In genomic region chrX:155026420-155026726, GRCh38 we compare ENCODE assay signal across 8 cellular contexts. TPM values are rescaled to one million over a fixed set of nuclear protein-coding genes. Genes with fewer than 3 reads are reported as not detected.
DNase-seq lines count a peak whose midpoint lies in the region; ATAC-seq, FAIRE-seq and TF ChIP-seq lines count a peak whose summit lies in the region.

No MANE protein-coding gene starts in this region.

- FAIRE-seq in astrocyte (lab: Jason Lieb, UNC) (peak; percentile 69), HepG2 (lab: Jason Lieb, UNC) (no peak)

- DNase-seq in activated T-cell treated with anti-CD3 and anti-CD28 coated beads, Interleukin-2, amount 50 U/mL, for 24 hours: no peak
- no peak for DNase-seq in activated T-cell treated with anti-CD3 and anti-CD28 coated beads, Interleukin-2, amount 50 U/mL, for 48 hours
- DNase-seq in astrocyte (ENCODE audit: low read depth): no peak
- no peak for DNase-seq in HepG2 (ENCODE audit: low spot score)
- DNase-seq in thyroid gland: no peak
- no peak for DNase-seq in DMS79 (lab: John Stamatoyannopoulos, UW)

- peak overlapping the region; percentile 85 for H3K4me3 Mint-ChIP-seq in activated T-cell treated with anti-CD3 and anti-CD28 coated beads, Interleukin-2, amount 50 U/mL, for 24 hours
- H3K4me3 Mint-ChIP-seq in astrocyte (ENCODE audit: unreplicated experiment): peak overlapping the region; percentile 84

- H3K4me1 ChIP-seq in astrocyte (ENCODE audit: insufficient read depth, low read length) (peaks cover 3% of the 10 kb centered on the region), HepG2 (ENCODE audit: insufficient read depth, low read length) (peaks cover 33% of the 10 kb centered on the region; the same call in 1 of the 2 replicates), thyroid gland (no peaks in the 10 kb centered on the region)

- H3K9me3 ChIP-seq in astrocyte (ENCODE audit: insufficient read depth, low read depth, low read length) (no peaks in the 10 kb centered on the region), HepG2 (ENCODE audit: low read length) (no peaks in the 10 kb centered on the region), thyroid gland (no peaks in the 10 kb centered on the region)

- peak overlapping the region; percentile 54 for H3K4me3 ChIP-seq in astrocyte (ENCODE audit: insufficient read depth, low read depth, low read length)
- H3K4me3 ChIP-seq in HepG2 (replicated peaks in 1 of 3; ENCODE audit: insufficient read depth in 1 of 3, low read depth in 2 of 3, low read length in 3 of 3): peak overlapping the region; percentile 40 to 63 (median 47); a peak in 4 of 6 replicates
- peak overlapping the region in 2 of 3 donors; percentile 31 to 49 for H3K4me3 ChIP-seq in thyroid gland (replicated peaks in 1 of 3)

- no peak for TF ChIP-seq RAD21 in HepG2 (CRISPR knock-in tag; IDR thresholded peaks at IDR 0.05)

- TF ChIP-seq POLR2A in HepG2 (IDR thresholded peaks at IDR 0.05; ENCODE audit: insufficient read depth in 1 of 2, low read depth in 2 of 2, low read length in 2 of 2) (no peak), thyroid gland (IDR thresholded peaks at IDR 0.05) (no peak)

- CTCF ChIA-PET in HepG2 (lab: Yijun Ruan, JAX; ENCODE audit: low intra/inter-chr PET ratio, low total read pairs): no interaction called here

- 0% methylated on average over 4 of the region's 16 CpGs for WGBS in HepG2 (ENCODE audit: low lambda C conversion rate)
- WGBS in thyroid gland, 2 donors: 1% methylated on average over 12 to 13 of the region's 16 CpGs

- H3K27ac Mint-ChIP-seq in activated T-cell treated with anti-CD3 and anti-CD28 coated beads, Interleukin-2, amount 50 U/mL, for 24 hours: peak overlapping the region; percentile 91
- peak overlapping the region; percentile 91 for H3K27ac Mint-ChIP-seq in astrocyte (ENCODE audit: unreplicated experiment)

- H3K9ac ChIP-seq in astrocyte (ENCODE audit: low read length) (peak overlapping the region; percentile 99), HepG2 (ENCODE audit: insufficient read depth, low read depth, low read length) (peak overlapping the region; percentile 89; the same call in 1 of the 2 replicates)

- H3K79me2 ChIP-seq in astrocyte (ENCODE audit: insufficient read depth, low read length) (peaks cover 13% of the 10 kb centered on the region), HepG2 (ENCODE audit: insufficient read depth, low read length) (peaks cover 27% of the 10 kb centered on the region)

- no peaks in the 10 kb centered on the region for H3K9me3 Mint-ChIP-seq in activated T-cell treated with anti-CD3 and anti-CD28 coated beads, Interleukin-2, amount 50 U/mL, for 24 hours
- no peaks in the 10 kb centered on the region for H3K9me3 Mint-ChIP-seq in astrocyte (ENCODE audit: unreplicated experiment)

- no peaks in the 10 kb centered on the region for H3K27me3 Mint-ChIP-seq in activated T-cell treated with anti-CD3 and anti-CD28 coated beads, Interleukin-2, amount 50 U/mL, for 24 hours
- no peaks in the 10 kb centered on the region for H3K27me3 Mint-ChIP-seq in astrocyte (ENCODE audit: low read depth, unreplicated experiment)

- H4K20me1 ChIP-seq in astrocyte (ENCODE audit: insufficient read depth, low read length) (no peaks in the 10 kb centered on the region), HepG2 (ENCODE audit: insufficient read depth, low read length) (no peaks in the 10 kb centered on the region)

- TF ChIP-seq EP300 in HepG2 (IDR thresholded peaks at IDR 0.05; ENCODE audit: low read depth in 2 of 2, low read length in 2 of 2): no peak; a peak in 1 of 4 replicates
- TF ChIP-seq EP300 in HepG2 (CRISPR knock-in tag; IDR thresholded peaks at IDR 0.05; ENCODE audit: borderline replicate concordance): no peak

- H3K27me3 ChIP-seq in astrocyte (ENCODE audit: insufficient read depth, low read length) (no peaks in the 10 kb centered on the region), HepG2 (ENCODE audit: control insufficient read depth in 1 of 2, insufficient read depth in 2 of 2, low read length in 2 of 2) (no peaks in the 10 kb centered on the region; a peak in 1 of 5 replicates), thyroid gland (no peaks in the 10 kb centered on the region)

- peaks cover 4% of the 10 kb centered on the region for H3K36me3 Mint-ChIP-seq in activated T-cell treated with anti-CD3 and anti-CD28 coated beads, Interleukin-2, amount 50 U/mL, for 24 hours (ENCODE audit: low read depth)
- no peaks in the 10 kb centered on the region for H3K36me3 Mint-ChIP-seq in astrocyte (ENCODE audit: low read depth, unreplicated experiment)

- intact Hi-C loops in HepG2 (cut with micrococcal nuclease; ENCODE audit: unreplicated experiment) (loop anchor here (1.0 to 5.0 kb wide), 2 partner anchors 38 to 46 kb away; partner anchors contain the start of genes BRCC3, CMC4 and MTCP1), thyroid gland (cut with DNase I) (no loop called here)

- H3K4me2 ChIP-seq in astrocyte (ENCODE audit: low read length) (peak overlapping the region; percentile 91), HepG2 (ENCODE audit: low read depth, low read length) (peak overlapping the region; percentile 49)

- no TSS peak for BruUV-seq in HepG2 (replicated peaks; lab: Mats Ljungman, UMichigan)

- TF ChIP-seq CTCF in astrocyte (IDR thresholded peaks at IDR 0.05; ENCODE audit: insufficient read depth, low read depth, low read length): no peak
- no peak for TF ChIP-seq CTCF in HepG2 (CRISPR knock-in tag; IDR thresholded peaks at IDR 0.05)
- no peak for TF ChIP-seq CTCF in thyroid gland (IDR thresholded peaks at IDR 0.05)

- H3K4me1 Mint-ChIP-seq in activated T-cell treated with anti-CD3 and anti-CD28 coated beads, Interleukin-2, amount 50 U/mL, for 24 hours (ENCODE audit: low read depth): peaks cover 24% of the 10 kb centered on the region
- peaks cover 5% of the 10 kb centered on the region for H3K4me1 Mint-ChIP-seq in astrocyte (ENCODE audit: low read depth, unreplicated experiment)

- H3K36me3 ChIP-seq in astrocyte (ENCODE audit: insufficient read depth, low read length) (no peaks in the 10 kb centered on the region), HepG2 (replicated peaks in 1 of 2; ENCODE audit: control insufficient read depth in 1 of 2, insufficient read depth in 2 of 2, low read length in 2 of 2) (no peaks in the 10 kb centered on the region), thyroid gland (no peaks in the 10 kb centered on the region)

- in situ Hi-C loops in HepG2 (cut with HindIII; ENCODE audit: extremely low pct_ligation_motif_present, low pct_unique_long_range_greater_than_20kb): no loop called here

- H2AFZ ChIP-seq in astrocyte (ENCODE audit: low read depth, low read length) (no peak overlapping the region), HepG2 (ENCODE audit: low read length) (no peak overlapping the region)

- POLR2A ChIA-PET in HepG2 (lab: Yijun Ruan, JAX): interaction anchor here (1.1 to 1.4 kb wide), 5 partner anchors 19 to 190 kb away, joined by 4 to 15 read pairs (median 7); partner anchors contain the start of gene VBP1

- peak overlapping the region; percentile 97 for H3K27ac ChIP-seq in astrocyte (ENCODE audit: low read depth, low read length)
- peak overlapping the region; percentile 97 for H3K27ac ChIP-seq in HepG2 (ENCODE audit: extremely low read length, insufficient read depth, low read length)
- peak overlapping the region; percentile 84 to 95 (median 93) for H3K27ac ChIP-seq in thyroid gland

- ATAC-seq in HepG2: peak; percentile 80; the same call in 2 of the 3 replicates
- no peak for ATAC-seq in HG02840 (IDR thresholded peaks at IDR 0.05; ENCODE audit: low FRiP score, unreplicated experiment)
- no peak for ATAC-seq in GM18520 (IDR thresholded peaks at IDR 0.05; ENCODE audit: unreplicated experiment)

RNA-seq across cellular contexts. Expression of gene FUNDC2, which starts 0.3 kb away (rescaled TPM):
- total RNA-seq in astrocyte (45.8 and 49.5 TPM in 2 replicates), HepG2 (2016; rRNA removed; fragmentation: Illumina TruSeq; extraction: Trizol) (65.3 and 81.6 TPM in 2 replicates), thyroid gland (10 to 100 TPM; 50.7 to 78.5 (median 69.0) TPM)
- total RNA-seq in HepG2 (2016; cell fraction: cytosol; rRNA removed; fragmentation: Illumina TruSeq; extraction: Trizol; ENCODE audit: low read depth): 48.9 and 60.1 TPM in 2 replicates
- 66.6 and 82.1 TPM in 2 replicates for total RNA-seq in HepG2 (2016; cell fraction: insoluble cytoplasmic fraction; rRNA removed; fragmentation: Illumina TruSeq; extraction: Trizol)
- total RNA-seq in HepG2 (2016; cell fraction: membrane; rRNA removed; fragmentation: Illumina TruSeq; extraction: Trizol): 83.8 and 87.5 TPM in 2 replicates
- total RNA-seq in HepG2 (2016; cell fraction: nucleus; rRNA removed; fragmentation: Illumina TruSeq; extraction: Trizol): 23.8 and 26.8 TPM in 2 replicates
- polyA plus RNA-seq in HepG2 (2011; rRNA removed): 92.9 and 109 TPM in 2 replicates
- polyA plus RNA-seq in HepG2 (2011; cell fraction: cytosol; rRNA removed): 68.4 and 100 TPM in 2 replicates
- 24.9 and 29.2 TPM in 2 replicates for polyA plus RNA-seq in HepG2 (2011; cell fraction: nucleus; rRNA removed)
- 88.7 and 108 TPM in 2 replicates for polyA plus RNA-seq in HepG2 (2012)
- 64.9 and 80.1 TPM in 2 replicates for polyA plus RNA-seq in HepG2 (2016; cell fraction: cytosol; fragmentation: Illumina TruSeq; extraction: Trizol; ENCODE audit: low read depth)
- polyA plus RNA-seq in HepG2 (2016; cell fraction: insoluble cytoplasmic fraction; fragmentation: Illumina TruSeq; extraction: Trizol; ENCODE audit: low read depth): 77.6 and 82.3 TPM in 2 replicates
- 81.0 and 84.5 TPM in 2 replicates for polyA plus RNA-seq in HepG2 (2016; cell fraction: membrane; fragmentation: Illumina TruSeq; extraction: Trizol; ENCODE audit: low read depth)
- 43.9 and 46.2 TPM in 2 replicates for polyA plus RNA-seq in HepG2 (2016; cell fraction: nucleus; fragmentation: Illumina TruSeq; extraction: Trizol; ENCODE audit: insufficient read depth, low read depth)
- 35.6 and 56.8 TPM in 2 replicates for polyA minus RNA-seq in HepG2 (2011; rRNA and poly(A)+ RNA removed; ENCODE audit: low replicate concordance)
- polyA minus RNA-seq in HepG2 (2011; cell fraction: cytosol; rRNA and poly(A)+ RNA removed): 13.1 and 17.3 TPM in 2 replicates
- polyA minus RNA-seq in HepG2 (2011; cell fraction: nucleus; rRNA and poly(A)+ RNA removed): 18.0 and 23.9 TPM in 2 replicates

RNA-seq across cellular contexts. Expression of gene F8, which starts 3.9 kb away (rescaled TPM):
- 2.5 TPM in 2 replicates for total RNA-seq in astrocyte
- 0.21 and 0.29 TPM in 2 replicates for total RNA-seq in HepG2 (2016; rRNA removed; fragmentation: Illumina TruSeq; extraction: Trizol)
- 0.10 TPM in 1 of 2 replicates, not detected in the other for total RNA-seq in HepG2 (2016; cell fraction: cytosol; rRNA removed; fragmentation: Illumina TruSeq; extraction: Trizol; ENCODE audit: low read depth)
- total RNA-seq in HepG2 (2016; cell fraction: insoluble cytoplasmic fraction; rRNA removed; fragmentation: Illumina TruSeq; extraction: Trizol): 0.13 and 0.76 TPM in 2 replicates
- 0.34 and 0.40 TPM in 2 replicates for total RNA-seq in HepG2 (2016; cell fraction: membrane; rRNA removed; fragmentation: Illumina TruSeq; extraction: Trizol)
- total RNA-seq in HepG2 (2016; cell fraction: nucleus; rRNA removed; fragmentation: Illumina TruSeq; extraction: Trizol): 0.43 and 0.47 TPM in 2 replicates
- polyA plus RNA-seq in HepG2 (2011; rRNA removed): 0.37 and 0.61 TPM in 2 replicates
- polyA plus RNA-seq in HepG2 (2011; cell fraction: cytosol; rRNA removed): 0.27 and 0.32 TPM in 2 replicates
- polyA plus RNA-seq in HepG2 (2011; cell fraction: nucleus; rRNA removed): 0.19 and 0.23 TPM in 2 replicates
- 0.15 and 0.30 TPM in 2 replicates for polyA plus RNA-seq in HepG2 (2012)
- 0.12 and 0.15 TPM in 2 replicates for polyA plus RNA-seq in HepG2 (2016; cell fraction: cytosol; fragmentation: Illumina TruSeq; extraction: Trizol; ENCODE audit: low read depth)
- 0.32 and 0.61 TPM in 2 replicates for polyA plus RNA-seq in HepG2 (2016; cell fraction: insoluble cytoplasmic fraction; fragmentation: Illumina TruSeq; extraction: Trizol; ENCODE audit: low read depth)
- 0.24 and 0.27 TPM in 2 replicates for polyA plus RNA-seq in HepG2 (2016; cell fraction: membrane; fragmentation: Illumina TruSeq; extraction: Trizol; ENCODE audit: low read depth)
- polyA plus RNA-seq in HepG2 (2016; cell fraction: nucleus; fragmentation: Illumina TruSeq; extraction: Trizol; ENCODE audit: insufficient read depth, low read depth): 0.17 and 0.18 TPM in 2 replicates
- polyA minus RNA-seq in HepG2 (2011; rRNA and poly(A)+ RNA removed; ENCODE audit: low replicate concordance): 0.72 and 2.8 TPM in 2 replicates
- polyA minus RNA-seq in HepG2 (2011; cell fraction: cytosol; rRNA and poly(A)+ RNA removed): 0.49 TPM in 1 of 2 replicates, not detected in the other
- 0.52 and 0.75 TPM in 2 replicates for polyA minus RNA-seq in HepG2 (2011; cell fraction: nucleus; rRNA and poly(A)+ RNA removed)
- 10 to 100 TPM; 17.3 to 43.1 (median 29.3) TPM for total RNA-seq in thyroid gland

RNA-seq across cellular contexts. Expression of gene CMC4, which starts 44.6 kb away (rescaled TPM):
- total RNA-seq in astrocyte: 5.2 TPM in 2 replicates
- 5.2 and 5.6 TPM in 2 replicates for total RNA-seq in HepG2 (2016; rRNA removed; fragmentation: Illumina TruSeq; extraction: Trizol)
- total RNA-seq in HepG2 (2016; cell fraction: cytosol; rRNA removed; fragmentation: Illumina TruSeq; extraction: Trizol; ENCODE audit: low read depth): 29.5 and 32.5 TPM in 2 replicates
- total RNA-seq in HepG2 (2016; cell fraction: insoluble cytoplasmic fraction; rRNA removed; fragmentation: Illumina TruSeq; extraction: Trizol): 6.6 and 8.1 TPM in 2 replicates
- 24.2 and 27.3 TPM in 2 replicates for total RNA-seq in HepG2 (2016; cell fraction: membrane; rRNA removed; fragmentation: Illumina TruSeq; extraction: Trizol)
- total RNA-seq in HepG2 (2016; cell fraction: nucleus; rRNA removed; fragmentation: Illumina TruSeq; extraction: Trizol): 0.65 and 1.8 TPM in 2 replicates
- polyA plus RNA-seq in HepG2 (2011; rRNA removed): 8.3 and 11.5 TPM in 2 replicates
- 8.2 and 9.2 TPM in 2 replicates for polyA plus RNA-seq in HepG2 (2011; cell fraction: cytosol; rRNA removed)
- polyA plus RNA-seq in HepG2 (2011; cell fraction: nucleus; rRNA removed): 3.1 and 3.7 TPM in 2 replicates
- polyA plus RNA-seq in HepG2 (2012): 4.6 and 7.2 TPM in 2 replicates
- polyA plus RNA-seq in HepG2 (2016; cell fraction: cytosol; fragmentation: Illumina TruSeq; extraction: Trizol; ENCODE audit: low read depth): 50.8 and 53.0 TPM in 2 replicates
- polyA plus RNA-seq in HepG2 (2016; cell fraction: insoluble cytoplasmic fraction; fragmentation: Illumina TruSeq; extraction: Trizol; ENCODE audit: low read depth): 8.5 and 8.8 TPM in 2 replicates
- 28.6 and 29.4 TPM in 2 replicates for polyA plus RNA-seq in HepG2 (2016; cell fraction: membrane; fragmentation: Illumina TruSeq; extraction: Trizol; ENCODE audit: low read depth)
- polyA plus RNA-seq in HepG2 (2016; cell fraction: nucleus; fragmentation: Illumina TruSeq; extraction: Trizol; ENCODE audit: insufficient read depth, low read depth): 3.8 and 5.8 TPM in 2 replicates
- 2.0 and 3.7 TPM in 2 replicates for polyA minus RNA-seq in HepG2 (2011; rRNA and poly(A)+ RNA removed; ENCODE audit: low replicate concordance)
- polyA minus RNA-seq in HepG2 (2011; cell fraction: cytosol; rRNA and poly(A)+ RNA removed): 0.88 TPM in 1 of 2 replicates, not detected in the other
- polyA minus RNA-seq in HepG2 (2011; cell fraction: nucleus; rRNA and poly(A)+ RNA removed): 4.0 and 4.2 TPM in 2 replicates
- 10 to 100 TPM; 10.5 to 29.5 (median 21.8) TPM for total RNA-seq in thyroid gland

RNA-seq across cellular contexts. Expression of gene MTCP1, which starts 44.6 kb away (rescaled TPM):
- total RNA-seq in astrocyte: 8.9 and 9.1 TPM in 2 replicates
- total RNA-seq in HepG2 (2016; rRNA removed; fragmentation: Illumina TruSeq; extraction: Trizol): 13.6 and 18.9 TPM in 2 replicates
- total RNA-seq in HepG2 (2016; cell fraction: cytosol; rRNA removed; fragmentation: Illumina TruSeq; extraction: Trizol; ENCODE audit: low read depth): 67.8 and 80.6 TPM in 2 replicates
- total RNA-seq in HepG2 (2016; cell fraction: insoluble cytoplasmic fraction; rRNA removed; fragmentation: Illumina TruSeq; extraction: Trizol): 11.6 and 13.5 TPM in 2 replicates
- 41.3 and 48.8 TPM in 2 replicates for total RNA-seq in HepG2 (2016; cell fraction: membrane; rRNA removed; fragmentation: Illumina TruSeq; extraction: Trizol)
- total RNA-seq in HepG2 (2016; cell fraction: nucleus; rRNA removed; fragmentation: Illumina TruSeq; extraction: Trizol): 6.7 and 10.8 TPM in 2 replicates
- 5.1 and 6.1 TPM in 2 replicates for polyA plus RNA-seq in HepG2 (2011; rRNA removed)
- polyA plus RNA-seq in HepG2 (2011; cell fraction: cytosol; rRNA removed): 1.6 and 2.4 TPM in 2 replicates
- 17.7 and 18.0 TPM in 2 replicates for polyA plus RNA-seq in HepG2 (2011; cell fraction: nucleus; rRNA removed)
- 14.6 and 21.5 TPM in 2 replicates for polyA plus RNA-seq in HepG2 (2012)
- polyA plus RNA-seq in HepG2 (2016; cell fraction: cytosol; fragmentation: Illumina TruSeq; extraction: Trizol; ENCODE audit: low read depth): 56.1 and 69.9 TPM in 2 replicates
- polyA plus RNA-seq in HepG2 (2016; cell fraction: insoluble cytoplasmic fraction; fragmentation: Illumina TruSeq; extraction: Trizol; ENCODE audit: low read depth): 10.2 and 11.2 TPM in 2 replicates
- polyA plus RNA-seq in HepG2 (2016; cell fraction: membrane; fragmentation: Illumina TruSeq; extraction: Trizol; ENCODE audit: low read depth): 34.3 and 42.3 TPM in 2 replicates
- 11.8 and 19.6 TPM in 2 replicates for polyA plus RNA-seq in HepG2 (2016; cell fraction: nucleus; fragmentation: Illumina TruSeq; extraction: Trizol; ENCODE audit: insufficient read depth, low read depth)
- 4.2 and 6.5 TPM in 2 replicates for polyA minus RNA-seq in HepG2 (2011; rRNA and poly(A)+ RNA removed; ENCODE audit: low replicate concordance)
- 2.0 and 3.7 TPM in 2 replicates for polyA minus RNA-seq in HepG2 (2011; cell fraction: cytosol; rRNA and poly(A)+ RNA removed)
- 6.1 and 8.7 TPM in 2 replicates for polyA minus RNA-seq in HepG2 (2011; cell fraction: nucleus; rRNA and poly(A)+ RNA removed)
- 1 to 10 TPM in 1 of 4 donors, under 1 TPM in 3; 0.78 to 4.3 (median 0.92) TPM for total RNA-seq in thyroid gland

RNA-seq across cellular contexts. Expression of gene BRCC3, which starts 44.9 kb away (rescaled TPM):
- total RNA-seq in astrocyte (21.8 TPM in 2 replicates), HepG2 (2016; rRNA removed; fragmentation: Illumina TruSeq; extraction: Trizol) (24.3 and 44.2 TPM in 2 replicates), thyroid gland (10 to 100 TPM in 3 of 4 donors, 1 to 10 TPM in 1; 9.7 to 21.9 (median 18.0) TPM)
- total RNA-seq in HepG2 (2016; cell fraction: cytosol; rRNA removed; fragmentation: Illumina TruSeq; extraction: Trizol; ENCODE audit: low read depth): 2.4 and 3.1 TPM in 2 replicates
- total RNA-seq in HepG2 (2016; cell fraction: insoluble cytoplasmic fraction; rRNA removed; fragmentation: Illumina TruSeq; extraction: Trizol): 25.6 and 47.6 TPM in 2 replicates
- total RNA-seq in HepG2 (2016; cell fraction: membrane; rRNA removed; fragmentation: Illumina TruSeq; extraction: Trizol): 13.5 and 13.7 TPM in 2 replicates
- total RNA-seq in HepG2 (2016; cell fraction: nucleus; rRNA removed; fragmentation: Illumina TruSeq; extraction: Trizol): 12.9 and 17.1 TPM in 2 replicates
- 16.1 and 19.8 TPM in 2 replicates for polyA plus RNA-seq in HepG2 (2011; rRNA removed)
- 11.8 and 16.5 TPM in 2 replicates for polyA plus RNA-seq in HepG2 (2011; cell fraction: cytosol; rRNA removed)
- 5.8 and 6.0 TPM in 2 replicates for polyA plus RNA-seq in HepG2 (2011; cell fraction: nucleus; rRNA removed)
- 14.4 and 18.3 TPM in 2 replicates for polyA plus RNA-seq in HepG2 (2012)
- 2.5 and 2.8 TPM in 2 replicates for polyA plus RNA-seq in HepG2 (2016; cell fraction: cytosol; fragmentation: Illumina TruSeq; extraction: Trizol; ENCODE audit: low read depth)
- polyA plus RNA-seq in HepG2 (2016; cell fraction: insoluble cytoplasmic fraction; fragmentation: Illumina TruSeq; extraction: Trizol; ENCODE audit: low read depth): 57.9 and 58.3 TPM in 2 replicates
- 8.6 and 9.5 TPM in 2 replicates for polyA plus RNA-seq in HepG2 (2016; cell fraction: membrane; fragmentation: Illumina TruSeq; extraction: Trizol; ENCODE audit: low read depth)
- 22.5 and 24.9 TPM in 2 replicates for polyA plus RNA-seq in HepG2 (2016; cell fraction: nucleus; fragmentation: Illumina TruSeq; extraction: Trizol; ENCODE audit: insufficient read depth, low read depth)
- 9.4 and 25.7 TPM in 2 replicates for polyA minus RNA-seq in HepG2 (2011; rRNA and poly(A)+ RNA removed; ENCODE audit: low replicate concordance)
- 16.2 and 17.1 TPM in 2 replicates for polyA minus RNA-seq in HepG2 (2011; cell fraction: cytosol; rRNA and poly(A)+ RNA removed)
- polyA minus RNA-seq in HepG2 (2011; cell fraction: nucleus; rRNA and poly(A)+ RNA removed): 15.1 and 18.4 TPM in 2 replicates
